15 cellular contexts compared by ENCODE assay signal in the genomic region with DNA sequence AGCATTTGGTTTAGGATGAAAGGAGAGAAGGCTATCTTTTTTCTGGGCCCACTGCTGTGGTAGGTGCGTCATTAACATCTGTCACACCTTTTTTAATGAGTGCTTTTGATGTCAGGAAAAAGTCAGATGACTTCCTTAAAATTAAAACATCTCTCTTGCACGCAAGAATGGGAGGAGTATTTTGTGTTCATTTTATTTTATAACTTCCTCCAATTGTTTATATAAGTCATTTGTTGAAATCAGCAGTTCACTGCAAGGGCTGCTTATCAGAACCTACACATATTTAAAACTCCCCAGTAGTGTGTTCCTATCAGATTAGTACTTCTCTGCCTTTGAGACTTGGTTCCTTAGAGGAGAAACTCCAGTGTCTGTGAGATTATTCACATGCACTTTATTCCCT.
"Had no signal": no experiment of that assay in that cellular context is flagged by ENCODE, and none has a peak within 500 bp of the region (broad histone marks: within the 10 kb centered on the region; RNA-seq: fewer than 3 reads in every experiment).

No MANE protein-coding gene starts in this region.

- H3K4me3 ChIP-seq: esophagus muscularis mucosa, left lung, neural progenitor cell, ovary, upper lobe of right lung had no signal

- H3K27ac Mint-ChIP-seq: activated CD4-positive, alpha-beta T cell treated with anti-CD3 and anti-CD28 coated beads, Interleukin-2, amount 10 ng/mL, durations not matched to agents 24 days and 14 days; activated T-helper 1 cell treated with anti-CD3 and anti-CD28 coated beads, Interleukin-12 subunit alpha, Interleukin-12 subunit beta, Interleukin-2, Interleukin-4 antibody, amounts not matched to agents 30 ng/mL and 10 ng/mL and 1 ng/mL, durations not matched to agents 14 hours and 24 hours and 36 hours; memory B cell; neural progenitor cell had no signal

- H3K4me1 Mint-ChIP-seq: activated CD4-positive, alpha-beta T cell treated with anti-CD3 and anti-CD28 coated beads, Interleukin-2, amount 10 ng/mL, durations not matched to agents 24 days and 14 days; memory B cell; neural progenitor cell had no signal

- H3K4me3 Mint-ChIP-seq: activated CD4-positive, alpha-beta T cell treated with anti-CD3 and anti-CD28 coated beads, Interleukin-2, amount 10 ng/mL, durations not matched to agents 24 days and 14 days; activated T-helper 1 cell treated with anti-CD3 and anti-CD28 coated beads, Interleukin-12 subunit alpha, Interleukin-12 subunit beta, Interleukin-2, Interleukin-4 antibody, amounts not matched to agents 30 ng/mL and 10 ng/mL and 1 ng/mL, durations not matched to agents 14 hours and 24 hours and 36 hours; memory B cell; neural progenitor cell had no signal

- H3K9me3 Mint-ChIP-seq: activated CD4-positive, alpha-beta T cell treated with anti-CD3 and anti-CD28 coated beads, Interleukin-2, amount 10 ng/mL, durations not matched to agents 24 days and 14 days; activated T-helper 1 cell treated with anti-CD3 and anti-CD28 coated beads, Interleukin-12 subunit alpha, Interleukin-12 subunit beta, Interleukin-2, Interleukin-4 antibody, amounts not matched to agents 30 ng/mL and 10 ng/mL and 1 ng/mL, durations not matched to agents 14 hours and 24 hours and 36 hours had no signal

- DNase-seq: activated CD4-positive, alpha-beta T cell treated with anti-CD3 and anti-CD28 coated beads, Interleukin-2, amount 10 ng/mL, durations not matched to agents 24 days and 14 days; activated naive CD4-positive, alpha-beta T cell; central memory CD4-positive, alpha-beta T cell; dermis blood vessel endothelial cell; foreskin keratinocyte; left lung; ovary; stimulated activated CD4-positive, alpha-beta T cell treated with anti-CD3 and anti-CD28 coated beads, Interleukin-4, amount 100 ng/mL, for 1 hour; stimulated activated CD8-positive, alpha-beta memory T cell treated with anti-CD3 and anti-CD28 coated beads, Interleukin-4, amount 100 ng/mL, for 48 hours; stimulated activated naive CD8-positive, alpha-beta T cell treated with anti-CD3 and anti-CD28 coated beads, Interleukin-15, Interleukin-2, amounts not matched to agents 100 U/mL and 50 U/mL, for 24 hours; upper lobe of right lung had no signal
